ENCODE assay signal across 8 cellular contexts in genomic region chr3:105367063-105367405, GRCh38. TPM values are rescaled to one million over a fixed set of nuclear protein-coding genes. Genes with fewer than 3 reads are reported as not detected.
DNase-seq lines count a peak whose midpoint lies in the region; ATAC-seq, FAIRE-seq and TF ChIP-seq lines count a peak whose summit lies in the region.

No MANE protein-coding gene starts in this region.

- H3K4me3 ChIP-seq in HUES6 (ENCODE audit: low read depth, low read length), result peak overlapping the region; percentile 98
- peak overlapping the region; percentile 89 for H3K4me3 ChIP-seq in fibroblast of mammary gland (ENCODE audit: control insufficient read depth, low read depth, low read length)
- peak overlapping the region; percentile 69 for H3K4me3 ChIP-seq in neural progenitor cell

- peaks cover 29% of the 10 kb centered on the region for H3K27me3 ChIP-seq in HUES6 (ENCODE audit: control insufficient read depth, insufficient read depth, low read length)
- no peaks in the 10 kb centered on the region for H3K27me3 ChIP-seq in neural progenitor cell

- no peaks in the 10 kb centered on the region for H3K9me3 Mint-ChIP-seq in activated CD4-positive, alpha-beta memory T cell treated with anti-CD3 and anti-CD28 coated beads for 36 hours
- no peaks in the 10 kb centered on the region for H3K9me3 Mint-ChIP-seq in neural progenitor cell

- ATAC-seq in GM18870 (IDR thresholded peaks at IDR 0.05; ENCODE audit: unreplicated experiment), result no peak
- ATAC-seq in HG02840 (IDR thresholded peaks at IDR 0.05; ENCODE audit: low FRiP score, unreplicated experiment), result no peak

- H4K20me1 ChIP-seq in neural progenitor cell (ENCODE audit: low read depth), result no peaks in the 10 kb centered on the region

- H3K4me3 Mint-ChIP-seq in activated CD4-positive, alpha-beta memory T cell treated with anti-CD3 and anti-CD28 coated beads for 36 hours, result peak overlapping the region; percentile 84
- peak overlapping the region; percentile 92 for H3K4me3 Mint-ChIP-seq in neural progenitor cell

- H3K9ac ChIP-seq in HUES6 (ENCODE audit: low read length), result peak overlapping the region; percentile 83
- no peak overlapping the region for H3K9ac ChIP-seq in neural progenitor cell

- TF ChIP-seq CTCF in fibroblast of mammary gland (conservative IDR thresholded peaks at IDR 0.05; ENCODE audit: control insufficient read depth, insufficient read depth, low read depth, low read length) (no peak), neural progenitor cell (IDR thresholded peaks at IDR 0.05) (no peak)

- FAIRE-seq in urothelium cell line (lab: Jason Lieb, UNC), result no peak

- H3F3A ChIP-seq in neural progenitor cell (ENCODE audit: low read depth), result peaks cover 33% of the 10 kb centered on the region

- DNase-seq in D341Med (ENCODE audit: low spot score) (peak; percentile 65), fibroblast of mammary gland (ENCODE audit: low read depth) (no peak), neural progenitor cell (ENCODE audit: low spot score) (peak; percentile 51), urothelium cell line (ENCODE audit: low spot score) (peak; percentile 20)
- DNase-seq in activated CD4-positive, alpha-beta memory T cell treated with anti-CD3 and anti-CD28 coated beads for 36 hours, result peak; percentile 61

- peaks cover 28% of the 10 kb centered on the region for H3K4me1 Mint-ChIP-seq in activated CD4-positive, alpha-beta memory T cell treated with anti-CD3 and anti-CD28 coated beads for 36 hours (ENCODE audit: low read depth)
- H3K4me1 Mint-ChIP-seq in neural progenitor cell, result peaks cover 27% of the 10 kb centered on the region

- H3K9me3 ChIP-seq in HUES6 (ENCODE audit: control insufficient read depth, insufficient read depth, low read depth, low read length) (no peaks in the 10 kb centered on the region), neural progenitor cell (ENCODE audit: low read depth) (no peaks in the 10 kb centered on the region)

- peak overlapping the region; percentile 83 for H3K27ac Mint-ChIP-seq in activated CD4-positive, alpha-beta memory T cell treated with anti-CD3 and anti-CD28 coated beads for 36 hours
- H3K27ac Mint-ChIP-seq in neural progenitor cell, result no peak overlapping the region

- CTCF ChIA-PET in activated CD4-positive, alpha-beta memory T cell treated with anti-CD3 and anti-CD28 coated beads for 36 hours (lab: Charles Lee), result interaction anchor here (1.1 kb wide), 1 partner anchor 12 kb away, joined by 4 read pairs; no protein-coding TSS in a partner anchor

- peak overlapping the region; percentile 90 for H3K4me2 ChIP-seq in neural progenitor cell

- peaks cover 24% of the 10 kb centered on the region for H3K27me3 Mint-ChIP-seq in activated CD4-positive, alpha-beta memory T cell treated with anti-CD3 and anti-CD28 coated beads for 36 hours
- H3K27me3 Mint-ChIP-seq in neural progenitor cell (ENCODE audit: insufficient read depth, low read depth), result peaks cover 5% of the 10 kb centered on the region

- no peaks in the 10 kb centered on the region for H3K36me3 ChIP-seq in HUES6 (ENCODE audit: control insufficient read depth, insufficient read depth, low read length)
- no peaks in the 10 kb centered on the region for H3K36me3 ChIP-seq in neural progenitor cell

- H3K27ac ChIP-seq in HUES6 (ENCODE audit: low read depth, low read length), result no peak overlapping the region
- no peak overlapping the region for H3K27ac ChIP-seq in neural progenitor cell

- intact Hi-C loops in activated CD4-positive, alpha-beta memory T cell treated with anti-CD3 and anti-CD28 coated beads for 36 hours (cut with micrococcal nuclease), result loop anchor here (1.0 to 10.0 kb wide), 7 partner anchors 462 to 1165 kb away; no protein-coding TSS in a partner anchor

- H2AFZ ChIP-seq in neural progenitor cell (replicated peaks), result peak overlapping the region; percentile 98

- POLR2A ChIA-PET in activated CD4-positive, alpha-beta memory T cell treated with anti-CD3 and anti-CD28 coated beads for 36 hours (lab: Charles Lee), result interaction anchor here (0.8 kb wide), 1 partner anchor 101 kb away, joined by 3 read pairs; no protein-coding TSS in a partner anchor

- H3K36me3 Mint-ChIP-seq in activated CD4-positive, alpha-beta memory T cell treated with anti-CD3 and anti-CD28 coated beads for 36 hours, result peaks cover 7% of the 10 kb centered on the region
- no peaks in the 10 kb centered on the region for H3K36me3 Mint-ChIP-seq in neural progenitor cell

- H3K4me1 ChIP-seq in HUES6 (ENCODE audit: control insufficient read depth, insufficient read depth, low read length) (peaks cover 19% of the 10 kb centered on the region), neural progenitor cell (peaks cover 14% of the 10 kb centered on the region)

- H3K79me2 ChIP-seq in neural progenitor cell (ENCODE audit: low read depth), result peaks cover 36% of the 10 kb centered on the region

RNA-seq across cellular contexts. Expression of gene ALCAM, which starts 0.3 kb away (rescaled TPM):
- 10 to 100 TPM; 20.3 to 20.6 TPM for total RNA-seq in activated CD4-positive, alpha-beta memory T cell treated with anti-CD3 and anti-CD28 coated beads for 36 hours
- total RNA-seq in neural progenitor cell (ENCODE audit: low replicate concordance), result 30.3 and 54.4 TPM in 2 replicates
